Comparison of ENCODE assay signal across 8 cellular contexts in genomic region chr19:55117636-55118391, GRCh38. TPM values are rescaled to one million over a fixed set of nuclear protein-coding genes. Genes with fewer than 3 reads are reported as not detected.
DNase-seq lines count a peak whose midpoint lies in the region; ATAC-seq, FAIRE-seq and TF ChIP-seq lines count a peak whose summit lies in the region.

PPP1R12C (minus strand) TSS chr19:55117637; CDS start chr19:55117543, 94 bp downstream.

- peaks cover 13% of the 10 kb centered on the region; the same call in 1 of the 2 replicates for H3K4me1 ChIP-seq in HUES64 (ENCODE audit: insufficient read depth, low read length)
- H3K4me1 ChIP-seq in OCI-LY1 (ENCODE audit: insufficient read depth, low read length, severe bottlenecking): peaks cover 52% of the 10 kb centered on the region
- peaks cover 29% of the 10 kb centered on the region for H3K4me1 ChIP-seq in mesodermal cell (ENCODE audit: control insufficient read depth, insufficient read depth, low read length, poor library complexity, severe bottlenecking)

- H3K9ac ChIP-seq in HUES64 (ENCODE audit: low read depth, low read length): peak within 1 kb of the TSS; percentile 71
- peak within 1 kb of the TSS; percentile 74 for H3K9ac ChIP-seq in OCI-LY1 (ENCODE audit: low read length)

- H3K4me3 ChIP-seq in HUES64 (ENCODE audit: low read length): peak within 1 kb of the TSS; percentile 82
- peak within 1 kb of the TSS; percentile 75 for H3K4me3 ChIP-seq in OCI-LY1 (ENCODE audit: low read depth, low read length, poor library complexity, severe bottlenecking)
- peak within 1 kb of the TSS; percentile 82 for H3K4me3 ChIP-seq in mesodermal cell (ENCODE audit: extremely low read depth, insufficient read depth, low read length, poor library complexity, severe bottlenecking)

- no peaks in the 10 kb centered on the region for H3K9me2 ChIP-seq in OCI-LY1 (ENCODE audit: low read depth, low read length)

- WGBS in HUES64: 23% methylated on average over 46 of the region's 46 CpGs
- 15 to 21% methylated on average over 41 to 42 of the region's 46 CpGs for WGBS in mesodermal cell (ENCODE audit: insufficient coverage in 2 of 2), 2 experiments

- H3K9me3 ChIP-seq in HUES64 (ENCODE audit: insufficient read depth, low read depth, low read length) (no peaks in the 10 kb centered on the region), OCI-LY1 (ENCODE audit: low read length) (no peaks in the 10 kb centered on the region), mesodermal cell (ENCODE audit: control insufficient read depth, low read length) (no peaks in the 10 kb centered on the region)

- in situ Hi-C loops in Caki2 (cut with HindIII; ENCODE audit: low pct_unique_long_range_greater_than_20kb, low sequenced_read_pairs): no loop called here

- TF ChIP-seq CTCF in OCI-LY1 (IDR thresholded peaks at IDR 0.05; ENCODE audit: low read length): no peak

- FAIRE-seq in endometrium (lab: Jason Lieb, UNC): peak; percentile 93

- ATAC-seq in GM21447 (IDR thresholded peaks at IDR 0.05; ENCODE audit: unreplicated experiment): peak; percentile 85

- no peaks in the 10 kb centered on the region for H3K27me3 ChIP-seq in HUES64 (ENCODE audit: insufficient read depth, low read length)
- no peaks in the 10 kb centered on the region for H3K27me3 ChIP-seq in OCI-LY1 (ENCODE audit: insufficient read depth, low read length)

- no peak within 1 kb of the TSS for H2AFZ ChIP-seq in OCI-LY1 (ENCODE audit: low read length)

- H4K20me1 ChIP-seq in OCI-LY1 (ENCODE audit: insufficient read depth, low read length): no peaks in the 10 kb centered on the region

- H3K27ac ChIP-seq in HUES64 (ENCODE audit: low read depth, low read length) (peak within 1 kb of the TSS; percentile 39; the same call in 1 of the 2 replicates), OCI-LY1 (ENCODE audit: low read depth, low read length, poor library complexity, severe bottlenecking) (peak within 1 kb of the TSS; percentile 50), mesodermal cell (ENCODE audit: low read depth, low read length, severe bottlenecking) (peak within 1 kb of the TSS; percentile 78)

- H3F3A ChIP-seq in OCI-LY1 (ENCODE audit: insufficient read depth, low read length): no peaks in the 10 kb centered on the region

- H3K79me2 ChIP-seq in OCI-LY1 (ENCODE audit: insufficient read depth, low read length): no peaks in the 10 kb centered on the region

- H3K36me3 ChIP-seq in HUES64 (ENCODE audit: insufficient read depth, low read length) (no peaks in the 10 kb centered on the region), OCI-LY1 (ENCODE audit: insufficient read depth, low read length) (no peaks in the 10 kb centered on the region; the same call in 1 of the 2 replicates), mesodermal cell (ENCODE audit: control insufficient read depth, insufficient read depth, low read length) (peaks cover 5% of the 10 kb centered on the region)

- DNase-seq in Caki2 (ENCODE audit: low read depth): peak; percentile 98
- DNase-seq in activated CD8-positive, alpha-beta memory T cell treated with anti-CD3 and anti-CD28 coated beads, Interleukin-2, amount 50 U/mL, for 4 hours: peak; percentile 98
- DNase-seq in stimulated activated CD8-positive, alpha-beta memory T cell treated with anti-CD3 and anti-CD28 coated beads, Interleukin-15, amount 100 ng/mL, for 4 hours (ENCODE audit: low read depth in 2 of 2): peak; percentile 95 to 96

- H3K4me2 ChIP-seq in OCI-LY1 (ENCODE audit: low read length): peak within 1 kb of the TSS; percentile 89

RNA-seq across cellular contexts. Expression of gene PPP1R12C, which starts in this region (rescaled TPM):
- total RNA-seq in Caki2 (2014; rRNA removed; shearing (Covaris generic); ENCODE audit: low replicate concordance): 40.3 and 63.4 TPM in 2 replicates
- 43.7 TPM for polyA plus RNA-seq in HUES64 (2013, experiment 1 of 2)
- 34.3 TPM for polyA plus RNA-seq in HUES64 (2013, experiment 2 of 2)
- polyA plus RNA-seq in mesodermal cell (2013, experiment 1 of 2): 69.5 TPM
- polyA plus RNA-seq in mesodermal cell (2013, experiment 2 of 2): 59.1 TPM

Comparison
In these comparisons a context has a peak if more than half of its experiments do, and no peak if none do; other contexts are left out.
1. Peak in every context shown above with its lines: DNase-seq, ATAC-seq, H3K4me3 ChIP-seq and H3K27ac ChIP-seq.